ENCODE assay signal across 23 cellular contexts in the genomic region with DNA sequence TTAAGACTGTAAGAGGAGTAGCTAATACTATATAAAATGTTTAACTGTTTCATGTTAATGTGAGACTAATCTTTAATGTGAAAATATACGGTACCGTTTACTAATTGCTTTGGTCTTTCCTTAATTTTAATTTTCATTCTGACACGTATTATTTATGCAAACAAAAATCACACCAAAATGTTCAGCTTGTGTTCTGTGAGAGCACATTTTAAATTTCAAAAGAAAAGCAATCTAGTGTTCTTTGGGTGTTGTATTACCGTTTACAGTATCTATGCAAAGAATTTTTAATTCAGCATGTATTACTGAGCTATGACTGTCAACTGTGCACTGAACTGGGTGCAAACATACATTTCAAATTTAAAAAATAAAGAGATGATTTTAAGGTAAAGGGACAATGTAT. TPM values are rescaled to one million over a fixed set of nuclear protein-coding genes. Genes with fewer than 3 reads are reported as not detected.
"Had no signal": no experiment of that assay in that cellular context is flagged by ENCODE, and none has a peak within 500 bp of the region (broad histone marks: within the 10 kb centered on the region; RNA-seq: fewer than 3 reads in every experiment).

No MANE protein-coding gene starts in this region.

- H3K9ac ChIP-seq: parathyroid adenoma had no signal

- H3K9me3 ChIP-seq: ascending aorta, breast epithelium, left ventricle myocardium inferior, neutrophil, right lobe of liver, upper lobe of right lung had no signal

- H3K36me3 Mint-ChIP-seq: stimulated activated effector memory CD8-positive, alpha-beta T cell treated with anti-CD3 and anti-CD28 coated beads, Interleukin-12 subunit alpha, Interleukin-12 subunit beta, amount 100 ng/mL, for 72 hours had no signal

- DNase-seq: activated CD4-positive, alpha-beta T cell treated with anti-CD3 and anti-CD28 coated beads, Interleukin-2, amount 10 ng/mL, durations not matched to agents 24 days and 14 days; activated CD8-positive, alpha-beta memory T cell treated with anti-CD3 and anti-CD28 coated beads, Interleukin-2, amount 50 U/mL, for 4 hours; activated CD8-positive, alpha-beta T cell treated with anti-CD3 and anti-CD28 coated beads, Interleukin-2, amount 10 ng/mL, durations not matched to agents 7 days and 5 days; activated effector memory CD4-positive, alpha-beta T cell treated with anti-CD3 and anti-CD28 coated beads, Interleukin-2, amount 50 U/mL, for 16 hours; activated naive CD4-positive, alpha-beta T cell treated with anti-CD3 and anti-CD28 coated beads, Interleukin-2, amount 50 U/mL, for 16 hours; activated T-cell treated with anti-CD3 and anti-CD28 coated beads, Interleukin-2, amount 50 U/mL, for 72 hours; erythroblast; immature natural killer cell; kidney glomerular epithelial cell; left ventricle myocardium inferior; right lobe of liver; stimulated activated CD4-positive, alpha-beta T cell treated with anti-CD3 and anti-CD28 coated beads, Interleukin-4, amount 100 ng/mL, for 24 hours; SW 1271; T-helper 2 cell; upper lobe of right lung had no signal

- H3K9me3 Mint-ChIP-seq: activated CD4-positive, alpha-beta T cell treated with anti-CD3 and anti-CD28 coated beads, Interleukin-2, amount 10 ng/mL, durations not matched to agents 24 days and 14 days; activated T-cell treated with anti-CD3 and anti-CD28 coated beads, Interleukin-2, amount 50 U/mL, for 72 hours; immature natural killer cell; stimulated activated effector memory CD8-positive, alpha-beta T cell treated with anti-CD3 and anti-CD28 coated beads, Interleukin-12 subunit alpha, Interleukin-12 subunit beta, amount 100 ng/mL, for 72 hours had no signal

- ATAC-seq: activated CD8-positive, alpha-beta T cell treated with anti-CD3 and anti-CD28 coated beads, Interleukin-2, amount 10 ng/mL, durations not matched to agents 7 days and 5 days; activated T-cell treated with anti-CD3 and anti-CD28 coated beads, Interleukin-2, amount 50 U/mL, for 72 hours; stimulated activated effector memory CD8-positive, alpha-beta T cell treated with anti-CD3 and anti-CD28 coated beads, Interleukin-12 subunit alpha, Interleukin-12 subunit beta, amount 100 ng/mL, for 72 hours; upper lobe of right lung had no signal

- H3K27ac ChIP-seq: ascending aorta, breast epithelium, coronary artery, left ventricle myocardium inferior, neutrophil, parathyroid adenoma, right lobe of liver, upper lobe of right lung had no signal

- FAIRE-seq: frontal cortex, TTC549 had no signal

- H3K79me2 ChIP-seq: parathyroid adenoma had no signal

- H2AFZ ChIP-seq: parathyroid adenoma had no signal

- H3K36me3 ChIP-seq: ascending aorta, breast epithelium, left ventricle myocardium inferior, neutrophil, right lobe of liver, upper lobe of right lung had no signal

- H3K27ac Mint-ChIP-seq: activated CD4-positive, alpha-beta T cell treated with anti-CD3 and anti-CD28 coated beads, Interleukin-2, amount 10 ng/mL, durations not matched to agents 24 days and 14 days; activated CD8-positive, alpha-beta T cell treated with anti-CD3 and anti-CD28 coated beads, Interleukin-2, amount 10 ng/mL, durations not matched to agents 7 days and 5 days; activated T-cell treated with anti-CD3 and anti-CD28 coated beads, Interleukin-2, amount 50 U/mL, for 72 hours; immature natural killer cell; stimulated activated effector memory CD8-positive, alpha-beta T cell treated with anti-CD3 and anti-CD28 coated beads, Interleukin-12 subunit alpha, Interleukin-12 subunit beta, amount 100 ng/mL, for 72 hours had no signal

- H3K4me1 ChIP-seq: breast epithelium had no signal

RNA-seq across cellular contexts. Expression of gene WNT16, which starts 2.2 kb away (rescaled TPM):
- total RNA-seq: activated CD4-positive, alpha-beta T cell treated with anti-CD3 and anti-CD28 coated beads, Interleukin-2, amount 10 ng/mL, durations not matched to agents 24 days and 14 days; activated CD8-positive, alpha-beta T cell treated with anti-CD3 and anti-CD28 coated beads, Interleukin-2, amount 10 ng/mL, durations not matched to agents 7 days and 5 days; activated T-cell treated with anti-CD3 and anti-CD28 coated beads, Interleukin-2, amount 50 U/mL, for 72 hours; ascending aorta; left ventricle myocardium inferior; right lobe of liver; upper lobe of right lung had no signal
